ENCODE assay signal across 10 cellular contexts in genomic region chr10:73711683-73712082, GRCh38. TPM values are rescaled to one million over a fixed set of nuclear protein-coding genes. Genes with fewer than 3 reads are reported as not detected.
"Had no signal": no experiment of that assay in that cellular context is flagged by ENCODE, and none has a peak within 500 bp of the region (broad histone marks: within the 10 kb centered on the region; RNA-seq: fewer than 3 reads in every experiment).

No MANE protein-coding gene starts in this region.

RNA-seq across cellular contexts. Expression of gene SYNPO2L, which starts 55.9 kb away (rescaled TPM):
- total RNA-seq: activated CD4-positive, alpha-beta memory T cell treated with anti-CD3 and anti-CD28 coated beads for 36 hours; activated CD4-positive, alpha-beta T cell treated with anti-CD3 and anti-CD28 coated beads for 36 hours; activated CD8-positive, alpha-beta memory T cell treated with anti-CD3 and anti-CD28 coated beads for 36 hours; activated naive CD4-positive, alpha-beta T cell treated with anti-CD3 and anti-CD28 coated beads for 36 hours; activated naive CD8-positive, alpha-beta T cell treated with anti-CD3 and anti-CD28 coated beads for 36 hours; activated T-helper 2 cell treated with anti-CD3 and anti-CD28 coated beads, Interferon-gamma antibody, Interleukin-2, Interleukin-4, amounts not matched to agents 10 μg/mL and 5 μg/mL and 100 μg/mL, durations not matched to agents 14 hours and 24 hours and 36 hours; ascending aorta; cerebellum; dermis blood vessel endothelial cell; endothelial cell of umbilical vein had no signal
